ENCODE assay signal across 13 cellular contexts in the genomic region with DNA sequence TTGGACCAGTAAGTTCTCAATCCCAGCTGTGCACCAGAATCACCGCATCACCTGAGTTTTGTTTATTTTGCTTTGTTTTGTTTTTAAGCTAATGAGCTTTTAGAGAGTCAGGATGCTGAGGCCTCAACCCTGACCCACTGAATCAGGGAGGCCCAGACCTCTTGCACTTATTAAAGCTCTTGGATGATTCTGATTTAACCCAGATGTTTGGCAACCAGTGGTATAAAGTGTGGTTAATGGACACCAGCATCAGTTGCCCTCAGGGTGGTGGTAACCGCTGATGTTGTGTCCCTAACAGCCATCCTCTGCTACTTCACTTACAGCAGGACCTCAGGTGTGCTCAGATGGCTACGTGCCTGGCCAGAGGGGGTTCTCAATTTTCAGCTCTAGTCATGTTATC.
DNase-seq lines count a peak whose midpoint lies in the region; ATAC-seq and TF ChIP-seq lines count a peak whose summit lies in the region.
"Had no signal": no experiment of that assay in that cellular context is flagged by ENCODE, and none has a peak within 500 bp of the region (broad histone marks: within the 10 kb centered on the region; RNA-seq: fewer than 3 reads in every experiment).

No MANE protein-coding gene starts in this region.

- no peaks in the 10 kb centered on the region for H3K9me2 ChIP-seq in Karpas-422 (replicated peaks; ENCODE audit: insufficient read depth, low read length)

- H3K9ac ChIP-seq in Karpas-422 (ENCODE audit: low read length), result no peak overlapping the region

- no peak for TF ChIP-seq CTCF in HFF-Myc (IDR thresholded peaks at IDR 0.05; ENCODE audit: low read depth, low read length, missing control alignments)
- no peak for TF ChIP-seq CTCF in GM13976 (IDR thresholded peaks at IDR 0.05; ENCODE audit: borderline replicate concordance, control extremely low read depth, extremely low read depth, insufficient read depth, missing control alignments)

- intact Hi-C loops in sciatic nerve (cut with DNase I), result no loop called here

- peaks cover 2% of the 10 kb centered on the region for H3K4me1 ChIP-seq in Karpas-422 (ENCODE audit: low read length)
- H3K4me1 ChIP-seq: A549, HAP-1 had no signal

- no peak overlapping the region for H3K4me2 ChIP-seq in Karpas-422 (ENCODE audit: low read depth, low read length, poor library complexity, severe bottlenecking)
- H3K4me2 ChIP-seq: A549 had no signal

- ATAC-seq in sciatic nerve, result peak; percentile 58
- ATAC-seq: A549; CD8-positive, alpha-beta T cell had no signal

- no peaks in the 10 kb centered on the region for H3K36me3 ChIP-seq in Karpas-422 (ENCODE audit: insufficient read depth, low read length)
- H3K36me3 ChIP-seq: HAP-1 had no signal

- in situ Hi-C loops in GM13976 (cut with MboI; ENCODE audit: low sequenced_read_pairs, unreplicated experiment), result no loop called here

- H3K9me3 ChIP-seq in Karpas-422 (ENCODE audit: low read length), result no peaks in the 10 kb centered on the region
- H3K9me3 ChIP-seq: A549, HAP-1 had no signal

- peak; percentile 38 for DNase-seq in HFF-Myc (ENCODE audit: extremely low read depth, low read depth)
- DNase-seq in RPMI7951 (ENCODE audit: low read depth), result peak; percentile 90
- peak; percentile 47 for DNase-seq in fibroblast of peridontal ligament (ENCODE audit: extremely low read depth)
- no peak for DNase-seq in sciatic nerve (ENCODE audit: low spot score)
- no peak for DNase-seq in Karpas-422
- DNase-seq in GM13976 (ENCODE audit: low spot score), result no peak
- DNase-seq in anterior cingulate cortex (lab: John Stamatoyannopoulos, UW), result no peak
- DNase-seq: CD8-positive, alpha-beta T cell; DMS53; GF-D8; HFFc6 had no signal

- H4K20me1 ChIP-seq in Karpas-422 (ENCODE audit: insufficient read depth, low read depth, low read length), result no peaks in the 10 kb centered on the region

- H3K4me3 ChIP-seq in HFF-Myc (replicated peaks; ENCODE audit: low read depth, low read length) (no peak overlapping the region), Karpas-422 (ENCODE audit: low read length) (no peak overlapping the region)
- H3K4me3 ChIP-seq: A549, HAP-1 had no signal

- no peak overlapping the region for H3K27ac ChIP-seq in Karpas-422 (ENCODE audit: low read length)
- H3K27ac ChIP-seq: A549 had no signal

- H2AFZ ChIP-seq in Karpas-422 (ENCODE audit: low read length), result no peak overlapping the region

- no peaks in the 10 kb centered on the region for H3K79me2 ChIP-seq in Karpas-422 (ENCODE audit: low read length)

- no peaks in the 10 kb centered on the region for H3K27me3 ChIP-seq in Karpas-422 (ENCODE audit: low read length)

Comparison
In these comparisons a context has a peak if more than half of its experiments do, and no peak if none do; other contexts are left out.
1. DNase-seq: peak in HFF-Myc (single experiment), RPMI7951 (single experiment) and fibroblast of peridontal ligament (single experiment); none in sciatic nerve (single experiment), Karpas-422 (single experiment), GM13976 (single experiment) and anterior cingulate cortex (0 of 58).